In genomic region chr3:196569003-196569516, GRCh38 we compare ENCODE assay signal across 8 cellular contexts. TPM values are rescaled to one million over a fixed set of nuclear protein-coding genes. Genes with fewer than 3 reads are reported as not detected.
DNase-seq lines count a peak whose midpoint lies in the region; ATAC-seq lines count a peak whose summit lies in the region.

No MANE protein-coding gene starts in this region.

- ATAC-seq in GM21717 (IDR thresholded peaks at IDR 0.05; ENCODE audit: unreplicated experiment): peak; percentile 43

- peak overlapping the region; percentile 84 for H3K4me3 ChIP-seq in Jurkat, Clone E6-1 (ENCODE audit: low read length)

- DNase-seq in ELF-1 (ENCODE audit: low read depth, low spot score) (peak; percentile 61), dermis microvascular lymphatic vessel endothelial cell (ENCODE audit: low read depth in 2 of 2) (peak; percentile 18 to 52), lung microvascular endothelial cell (ENCODE audit: low read depth in 2 of 2) (peak; percentile 48 to 63), SHP77 (lab: John Stamatoyannopoulos, UW) (no peak)
- DNase-seq in Jurkat, Clone E6-1 (ENCODE audit: low read depth, low spot score): no peak
- DNase-seq in activated CD4-positive, alpha-beta T cell treated with anti-CD3 and anti-CD28 coated beads for 1 hour: peak; percentile 25
- DNase-seq in stimulated activated CD8-positive, alpha-beta memory T cell treated with anti-CD3 and anti-CD28 coated beads, Interleukin-2, amount 100 ng/mL, for 1 hour (ENCODE audit: low read depth in 2 of 2): peak; percentile 6 to 15

RNA-seq across cellular contexts. Expression of gene FBXO45, which starts 0.6 kb away (rescaled TPM):
- polyA plus RNA-seq in Jurkat, Clone E6-1 (2012; ENCODE audit: insufficient read depth, insufficient read length): 18.3 TPM
- total RNA-seq in dermis microvascular lymphatic vessel endothelial cell: 12.6 and 14.3 TPM in 2 replicates
- total RNA-seq in lung microvascular endothelial cell: 9.2 and 11.5 TPM in 2 replicates

RNA-seq across cellular contexts. Expression of gene WDR53, which starts 0.7 kb away (rescaled TPM):
- polyA plus RNA-seq in Jurkat, Clone E6-1 (2012; ENCODE audit: insufficient read depth, insufficient read length): 30.2 TPM
- total RNA-seq in dermis microvascular lymphatic vessel endothelial cell (6.3 and 6.8 TPM in 2 replicates), lung microvascular endothelial cell (5.2 and 7.3 TPM in 2 replicates)

RNA-seq across cellular contexts. Expression of gene SMCO1, which starts 53.9 kb away (rescaled TPM):
- polyA plus RNA-seq in Jurkat, Clone E6-1 (2012; ENCODE audit: insufficient read depth, insufficient read length): not detected
- total RNA-seq in dermis microvascular lymphatic vessel endothelial cell: not detected in 2 replicates
- not detected in 2 replicates for total RNA-seq in lung microvascular endothelial cell

Comparison
In these comparisons a context has a peak if more than half of its experiments do, and no peak if none do; other contexts are left out.
1. DNase-seq: peak in ELF-1 (single experiment), activated CD4-positive, alpha-beta T cell treated with anti-CD3 and anti-CD28 coated beads for 1 hour (single experiment), dermis microvascular lymphatic vessel endothelial cell (2 of 2), lung microvascular endothelial cell (2 of 2) and stimulated activated CD8-positive, alpha-beta memory T cell treated with anti-CD3 and anti-CD28 coated beads, Interleukin-2, amount 100 ng/mL, for 1 hour (2 of 2); none in Jurkat, Clone E6-1 (single experiment) and SHP77 (0 of 2).